In the genomic region with DNA sequence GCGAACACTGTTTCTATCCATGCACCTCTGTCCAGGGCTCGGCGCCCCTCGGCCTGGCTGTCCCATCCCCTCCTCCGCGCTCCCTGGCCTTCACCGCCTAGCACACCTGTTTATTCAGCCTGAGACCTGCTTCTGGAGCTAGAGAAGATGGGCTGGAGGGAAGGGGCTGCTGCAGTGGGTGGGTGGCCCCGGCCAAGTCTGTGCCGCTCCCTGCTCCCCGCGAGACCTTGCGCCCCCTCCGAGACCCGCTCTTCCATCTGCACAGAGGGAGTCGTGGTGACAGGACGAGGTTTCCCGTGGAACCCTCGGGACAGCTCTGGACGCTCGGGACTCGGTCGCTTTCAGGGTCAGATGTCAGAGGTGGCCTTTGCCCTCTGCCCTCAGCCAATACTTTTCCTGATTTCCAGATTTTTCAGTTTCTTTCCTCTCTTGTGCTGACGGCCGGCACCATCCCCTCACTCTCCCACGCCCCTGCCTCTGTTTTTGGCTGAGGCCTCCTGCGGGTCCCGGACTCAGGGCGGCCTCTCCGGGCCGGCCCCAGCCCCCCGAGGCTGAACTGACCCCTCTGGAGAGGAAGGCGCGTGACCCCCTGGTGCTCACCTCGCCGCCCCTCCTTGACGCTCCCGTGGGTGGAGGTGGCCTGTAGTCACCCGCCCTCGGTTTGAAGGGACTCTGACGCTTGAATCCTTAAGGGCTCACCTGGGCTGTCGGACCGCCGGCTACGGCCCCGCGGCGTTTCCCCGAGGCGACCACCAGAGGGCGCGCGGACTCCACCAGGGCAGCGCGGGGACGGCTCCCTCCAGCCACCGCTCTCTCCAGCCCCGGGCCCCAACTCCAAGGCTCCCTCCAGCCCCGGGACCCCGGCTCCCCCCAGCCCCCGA, we compare ENCODE assay signal across 8 cellular contexts.
DNase-seq lines count a peak whose midpoint lies in the region; ATAC-seq lines count a peak whose summit lies in the region.

No MANE protein-coding gene starts in this region.

- DNase-seq in SIG-M5 treated with dmso at 0.1 percent for 504 hours (lab: John Stamatoyannopoulos, UW; ENCODE audit: unreplicated experiment) (peak; percentile 12), SIG-M5 (lab: John Stamatoyannopoulos, UW) (no peak), T-helper 9 cell (peak; percentile 67), astrocyte of the hippocampus (ENCODE audit: low read depth, low spot score) (peak; percentile 74), iPS-NIHi7 (ENCODE audit: extremely low spot score) (peak; percentile 85)
- DNase-seq in stimulated activated CD4-positive, alpha-beta T cell treated with anti-CD3 and anti-CD28 coated beads, Interleukin-1b, Interleukin-23, amount 100 ng/mL, for 48 hours: peak; percentile 59

- peak; percentile 51 for ATAC-seq in HG03520 (IDR thresholded peaks at IDR 0.05; ENCODE audit: unreplicated experiment)
- no peak for ATAC-seq in GM21515 (IDR thresholded peaks at IDR 0.05; ENCODE audit: unreplicated experiment)
